Comparison of ENCODE assay signal across 8 cellular contexts in the genomic region with DNA sequence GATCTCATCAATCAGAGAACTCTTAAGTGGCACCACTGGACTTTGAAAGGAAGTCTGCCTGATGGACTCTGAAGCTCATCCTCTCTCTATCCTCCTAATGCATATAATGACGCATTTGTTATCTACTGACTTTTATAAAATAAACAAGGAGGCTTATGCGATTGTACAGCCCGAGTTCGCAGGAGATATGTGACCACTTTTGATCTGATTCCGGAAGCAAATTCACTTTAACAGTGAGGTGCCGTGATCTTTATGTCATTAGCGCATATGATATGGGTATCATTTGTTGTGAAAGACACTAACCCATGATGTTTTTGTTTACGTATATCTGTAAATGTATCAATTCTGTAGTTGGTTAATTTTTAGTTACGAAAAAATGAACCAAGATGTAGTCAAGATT. TPM values are rescaled to one million over a fixed set of nuclear protein-coding genes. Genes with fewer than 3 reads are reported as not detected.
DNase-seq lines count a peak whose midpoint lies in the region; ATAC-seq, FAIRE-seq and TF ChIP-seq lines count a peak whose summit lies in the region.

No MANE protein-coding gene starts in this region.

- H3K4me1 ChIP-seq in BLaER1 treated with 17β-estradiol and CSF1 and Interleukin-3, amounts not matched to agents 10 nM and 100 nM: peaks cover 24 to 55% (median 35%) of the 10 kb centered on the region in 10 experiments
- H3K4me1 ChIP-seq in adrenal gland (replicated peaks in 1 of 2): peaks cover 8 to 23% of the 10 kb centered on the region in 2 donors
- peaks cover 37% of the 10 kb centered on the region for H3K4me1 ChIP-seq in HepG2 (ENCODE audit: insufficient read depth, low read length)
- peaks cover 13 to 29% (median 22%) of the 10 kb centered on the region in 4 donors for H3K4me1 ChIP-seq in upper lobe of left lung

- no peaks in the 10 kb centered on the region for H3K27me3 ChIP-seq in BLaER1 treated with 17β-estradiol and CSF1 and Interleukin-3, amounts not matched to agents 10 nM and 100 nM
- H3K27me3 ChIP-seq in adrenal gland: no peaks in the 10 kb centered on the region
- no peaks in the 10 kb centered on the region; a peak in 1 of 5 replicates for H3K27me3 ChIP-seq in HepG2 (ENCODE audit: control insufficient read depth in 1 of 2, insufficient read depth in 2 of 2, low read length in 2 of 2)
- no peaks in the 10 kb centered on the region for H3K27me3 ChIP-seq in upper lobe of left lung

- peaks cover 33 to 41% (median 38%) of the 10 kb centered on the region in 11 experiments for H4K20me1 ChIP-seq in BLaER1 treated with 17β-estradiol and CSF1 and Interleukin-3, amounts not matched to agents 10 nM and 100 nM
- peaks cover 17% of the 10 kb centered on the region; the same call in 1 of the 2 replicates for H4K20me1 ChIP-seq in HepG2 (ENCODE audit: insufficient read depth, low read length)

- peak overlapping the region; percentile 95 for H2AFZ ChIP-seq in HepG2 (ENCODE audit: low read length)

- POLR2A ChIA-PET in HepG2 (lab: Yijun Ruan, JAX): interaction anchor here (0.6 to 0.9 kb wide), 3 partner anchors 73 to 633 kb away, joined by 3 to 7 read pairs (median 3); no protein-coding TSS in a partner anchor

- H3K36me3 ChIP-seq in BLaER1 treated with 17β-estradiol and CSF1 and Interleukin-3, amounts not matched to agents 10 nM and 100 nM: peaks cover 13 to 25% (median 19%) of the 10 kb centered on the region in 11 experiments
- H3K36me3 ChIP-seq in adrenal gland (replicated peaks in 1 of 2): no peaks in the 10 kb centered on the region
- peaks cover 4 to 7% of the 10 kb centered on the region in 2 experiments; a peak in 1 of 5 replicates for H3K36me3 ChIP-seq in HepG2 (replicated peaks in 1 of 2; ENCODE audit: control insufficient read depth in 1 of 2, insufficient read depth in 2 of 2, low read length in 2 of 2)
- H3K36me3 ChIP-seq in upper lobe of left lung: peaks cover 0 to 2% (median 0%) of the 10 kb centered on the region in 4 donors

- WGBS in adrenal gland, 4 donors: 14 to 20% (median 16%) methylated on average over 9 of the region's 9 CpGs
- 0% methylated on average over 9 of the region's 9 CpGs for WGBS in HepG2 (ENCODE audit: low lambda C conversion rate)
- WGBS in upper lobe of left lung, 2 donors: 11 to 20% methylated on average over 9 of the region's 9 CpGs

- FAIRE-seq in HepG2 (lab: Jason Lieb, UNC): no peak

- H3K4me2 ChIP-seq in BLaER1 treated with 17β-estradiol and CSF1 and Interleukin-3, amounts not matched to agents 10 nM and 100 nM: peak overlapping the region; percentile 46 to 93 (median 77)
- peak overlapping the region; percentile 83 for H3K4me2 ChIP-seq in HepG2 (ENCODE audit: low read depth, low read length)

- H3K9ac ChIP-seq in BLaER1 treated with 17β-estradiol and CSF1 and Interleukin-3, amounts not matched to agents 10 nM and 100 nM: peak overlapping the region; percentile 86 to 98 (median 96)
- peak overlapping the region; percentile 97 for H3K9ac ChIP-seq in HepG2 (ENCODE audit: insufficient read depth, low read depth, low read length)

- no peaks in the 10 kb centered on the region for H3K9me3 ChIP-seq in BLaER1 treated with 17β-estradiol and CSF1 and Interleukin-3, amounts not matched to agents 10 nM and 100 nM (replicated peaks in 1 of 11)
- H3K9me3 ChIP-seq in adrenal gland (replicated peaks in 1 of 3) (no peaks in the 10 kb centered on the region), HepG2 (ENCODE audit: low read length) (no peaks in the 10 kb centered on the region), upper lobe of left lung (no peaks in the 10 kb centered on the region)

- no peak for TF ChIP-seq EP300 in HepG2 (IDR thresholded peaks at IDR 0.05; ENCODE audit: low read depth in 2 of 2, low read length in 2 of 2)
- no peak for TF ChIP-seq EP300 in HepG2 (CRISPR knock-in tag; IDR thresholded peaks at IDR 0.05; ENCODE audit: borderline replicate concordance)
- no peak for TF ChIP-seq EP300 in upper lobe of left lung (IDR thresholded peaks at IDR 0.05)

- TF ChIP-seq POLR2A in adrenal gland (IDR thresholded peaks at IDR 0.05) (no peak), HepG2 (IDR thresholded peaks at IDR 0.05; ENCODE audit: insufficient read depth in 1 of 2, low read depth in 2 of 2, low read length in 2 of 2) (no peak), upper lobe of left lung (IDR thresholded peaks at IDR 0.05) (no peak)

- no TSS peak for BruUV-seq in HepG2 (replicated peaks; lab: Mats Ljungman, UMichigan)

- no peak for TF ChIP-seq CTCF in adrenal gland (IDR thresholded peaks at IDR 0.05)
- TF ChIP-seq CTCF in HepG2 (CRISPR knock-in tag; IDR thresholded peaks at IDR 0.05): no peak
- no peak for TF ChIP-seq CTCF in upper lobe of left lung (IDR thresholded peaks at IDR 0.05)

- intact Hi-C loops in adrenal gland (cut with DNase I) (no loop called here), HepG2 (cut with micrococcal nuclease; ENCODE audit: unreplicated experiment) (loop anchor here (10.0 kb wide), 2 partner anchors 88 to 118 kb away; a partner anchor contains a TSS)

- CTCF ChIA-PET in HepG2 (lab: Yijun Ruan, JAX; ENCODE audit: low intra/inter-chr PET ratio, low total read pairs): no interaction called here

- H3K27ac ChIP-seq in BLaER1 treated with 17β-estradiol and CSF1 and Interleukin-3, amounts not matched to agents 10 nM and 100 nM: peak overlapping the region; percentile 84 to 98 (median 95); a peak in 21 of 22 replicates
- H3K27ac ChIP-seq in adrenal gland (peak overlapping the region in 4 of 5 donors; percentile 73 to 96 (median 88)), HepG2 (ENCODE audit: extremely low read length, insufficient read depth, low read length) (peak overlapping the region; percentile 97), upper lobe of left lung (peak overlapping the region; percentile 91 to 98 (median 92))

- H3K79me2 ChIP-seq in HepG2 (ENCODE audit: insufficient read depth, low read length): peaks cover 43% of the 10 kb centered on the region

- DNase-seq in adrenal gland (no peak), HepG2 (ENCODE audit: low spot score) (peak; percentile 3), upper lobe of left lung (no peak), H4 (ENCODE audit: low spot score) (no peak)

- no peak for TF ChIP-seq RAD21 in HepG2 (CRISPR knock-in tag; IDR thresholded peaks at IDR 0.05)

- in situ Hi-C loops in HepG2 (cut with HindIII; ENCODE audit: extremely low pct_ligation_motif_present, low pct_unique_long_range_greater_than_20kb): loop anchor here (10.0 kb wide), 1 partner anchor 508 kb away; no protein-coding TSS in a partner anchor

- H3K4me3 ChIP-seq in BLaER1 treated with 17β-estradiol and CSF1 and Interleukin-3, amounts not matched to agents 10 nM and 100 nM: peak overlapping the region; percentile 76 to 92 (median 90)
- H3K4me3 ChIP-seq in adrenal gland (peak overlapping the region in 3 of 4 donors; percentile 77 to 97 (median 82)), HepG2 (replicated peaks in 1 of 3; ENCODE audit: insufficient read depth in 1 of 3, low read depth in 2 of 3, low read length in 3 of 3) (peak overlapping the region; percentile 90 to 99 (median 97)), upper lobe of left lung (peak overlapping the region in 3 of 4 donors; percentile 68 to 87 (median 80))

- ATAC-seq in HG02840 (IDR thresholded peaks at IDR 0.05; ENCODE audit: low FRiP score, unreplicated experiment): peak; percentile 10
- no peak for ATAC-seq in HepG2
- ATAC-seq in upper lobe of left lung (ENCODE audit: low FRiP score in 2 of 2): no peak
- no peak for ATAC-seq in HG03342 (IDR thresholded peaks at IDR 0.05; ENCODE audit: unreplicated experiment)
- ATAC-seq in GM21515 (IDR thresholded peaks at IDR 0.05; ENCODE audit: unreplicated experiment): no peak

RNA-seq across cellular contexts. Expression of a gene that starts 0.4 kb away (rescaled TPM):
- total RNA-seq in adrenal gland: 10 to 100 TPM; 13.8 to 32.9 (median 28.2) TPM
- 10 to 100 TPM in 1 of 3 donors, 1 to 10 TPM in 2; 5.7 to 41.6 (median 8.3) TPM for polyA plus RNA-seq in adrenal gland
- total RNA-seq in HepG2 (2016; rRNA removed; fragmentation: Illumina TruSeq; extraction: Trizol): 12.1 and 16.0 TPM in 2 replicates
- 10.6 and 15.3 TPM in 2 replicates for total RNA-seq in HepG2 (2016; cell fraction: cytosol; rRNA removed; fragmentation: Illumina TruSeq; extraction: Trizol; ENCODE audit: low read depth)
- 8.8 and 9.5 TPM in 2 replicates for total RNA-seq in HepG2 (2016; cell fraction: insoluble cytoplasmic fraction; rRNA removed; fragmentation: Illumina TruSeq; extraction: Trizol)
- total RNA-seq in HepG2 (2016; cell fraction: membrane; rRNA removed; fragmentation: Illumina TruSeq; extraction: Trizol): 14.8 and 16.8 TPM in 2 replicates
- total RNA-seq in HepG2 (2016; cell fraction: nucleus; rRNA removed; fragmentation: Illumina TruSeq; extraction: Trizol): 14.1 and 18.6 TPM in 2 replicates
- polyA plus RNA-seq in HepG2 (2011; rRNA removed): 19.4 and 23.1 TPM in 2 replicates
- 8.5 and 10.4 TPM in 2 replicates for polyA plus RNA-seq in HepG2 (2011; cell fraction: cytosol; rRNA removed)
- 12.0 and 16.4 TPM in 2 replicates for polyA plus RNA-seq in HepG2 (2011; cell fraction: nucleus; rRNA removed)
- 11.2 and 12.4 TPM in 2 replicates for polyA plus RNA-seq in HepG2 (2012)
- polyA plus RNA-seq in HepG2 (2016; cell fraction: cytosol; fragmentation: Illumina TruSeq; extraction: Trizol; ENCODE audit: low read depth): 0.74 and 1.5 TPM in 2 replicates
- polyA plus RNA-seq in HepG2 (2016; cell fraction: insoluble cytoplasmic fraction; fragmentation: Illumina TruSeq; extraction: Trizol; ENCODE audit: low read depth): 11.5 and 12.0 TPM in 2 replicates
- 2.3 and 2.7 TPM in 2 replicates for polyA plus RNA-seq in HepG2 (2016; cell fraction: membrane; fragmentation: Illumina TruSeq; extraction: Trizol; ENCODE audit: low read depth)
- polyA plus RNA-seq in HepG2 (2016; cell fraction: nucleus; fragmentation: Illumina TruSeq; extraction: Trizol; ENCODE audit: insufficient read depth, low read depth): 21.6 and 27.5 TPM in 2 replicates
- polyA minus RNA-seq in HepG2 (2011; rRNA and poly(A)+ RNA removed; ENCODE audit: low replicate concordance): 64.6 and 132 TPM in 2 replicates
- 13.6 and 15.8 TPM in 2 replicates for polyA minus RNA-seq in HepG2 (2011; cell fraction: cytosol; rRNA and poly(A)+ RNA removed)
- polyA minus RNA-seq in HepG2 (2011; cell fraction: nucleus; rRNA and poly(A)+ RNA removed): 49.4 and 60.7 TPM in 2 replicates
- 10 to 100 TPM; 16.3 to 41.6 (median 31.8) TPM for total RNA-seq in upper lobe of left lung
- 10.4 and 12.4 TPM in 2 replicates for total RNA-seq in H4 (2014; rRNA removed; shearing (Covaris generic))

RNA-seq across cellular contexts. Expression of a gene that starts 53.6 kb away (rescaled TPM):
- total RNA-seq in adrenal gland (10 to 100 TPM; 31.4 to 76.9 (median 48.9) TPM), HepG2 (2016; rRNA removed; fragmentation: Illumina TruSeq; extraction: Trizol) (58.0 and 64.2 TPM in 2 replicates), upper lobe of left lung (100 to 1,000 TPM in 3 of 6 donors, 10 to 100 TPM in 3; 77.2 to 261 (median 100) TPM)
- polyA plus RNA-seq in adrenal gland (10 to 100 TPM; 56.6 to 87.0 (median 64.2) TPM), HepG2 (2011; rRNA removed) (20.3 and 22.0 TPM in 2 replicates)
- 85.4 and 92.4 TPM in 2 replicates for total RNA-seq in HepG2 (2016; cell fraction: cytosol; rRNA removed; fragmentation: Illumina TruSeq; extraction: Trizol; ENCODE audit: low read depth)
- 52.5 and 70.6 TPM in 2 replicates for total RNA-seq in HepG2 (2016; cell fraction: insoluble cytoplasmic fraction; rRNA removed; fragmentation: Illumina TruSeq; extraction: Trizol)
- total RNA-seq in HepG2 (2016; cell fraction: membrane; rRNA removed; fragmentation: Illumina TruSeq; extraction: Trizol): 33.2 and 33.4 TPM in 2 replicates
- total RNA-seq in HepG2 (2016; cell fraction: nucleus; rRNA removed; fragmentation: Illumina TruSeq; extraction: Trizol): 120 TPM in 2 replicates
- 13.2 and 16.1 TPM in 2 replicates for polyA plus RNA-seq in HepG2 (2011; cell fraction: cytosol; rRNA removed)
- polyA plus RNA-seq in HepG2 (2011; cell fraction: nucleus; rRNA removed): 61.3 and 71.8 TPM in 2 replicates
- 39.7 and 46.8 TPM in 2 replicates for polyA plus RNA-seq in HepG2 (2012)
- 28.8 and 28.9 TPM in 2 replicates for polyA plus RNA-seq in HepG2 (2016; cell fraction: cytosol; fragmentation: Illumina TruSeq; extraction: Trizol; ENCODE audit: low read depth)
- polyA plus RNA-seq in HepG2 (2016; cell fraction: insoluble cytoplasmic fraction; fragmentation: Illumina TruSeq; extraction: Trizol; ENCODE audit: low read depth): 56.6 and 65.2 TPM in 2 replicates
- 21.9 and 25.0 TPM in 2 replicates for polyA plus RNA-seq in HepG2 (2016; cell fraction: membrane; fragmentation: Illumina TruSeq; extraction: Trizol; ENCODE audit: low read depth)
- 88.9 and 106 TPM in 2 replicates for polyA plus RNA-seq in HepG2 (2016; cell fraction: nucleus; fragmentation: Illumina TruSeq; extraction: Trizol; ENCODE audit: insufficient read depth, low read depth)
- 20.5 and 36.5 TPM in 2 replicates for polyA minus RNA-seq in HepG2 (2011; rRNA and poly(A)+ RNA removed; ENCODE audit: low replicate concordance)
- 14.5 and 29.8 TPM in 2 replicates for polyA minus RNA-seq in HepG2 (2011; cell fraction: cytosol; rRNA and poly(A)+ RNA removed)
- 202 and 232 TPM in 2 replicates for polyA minus RNA-seq in HepG2 (2011; cell fraction: nucleus; rRNA and poly(A)+ RNA removed)
- 42.8 and 49.1 TPM in 2 replicates for total RNA-seq in H4 (2014; rRNA removed; shearing (Covaris generic))
